Comparison of ENCODE assay signal across 5 cellular contexts in the genomic region with DNA sequence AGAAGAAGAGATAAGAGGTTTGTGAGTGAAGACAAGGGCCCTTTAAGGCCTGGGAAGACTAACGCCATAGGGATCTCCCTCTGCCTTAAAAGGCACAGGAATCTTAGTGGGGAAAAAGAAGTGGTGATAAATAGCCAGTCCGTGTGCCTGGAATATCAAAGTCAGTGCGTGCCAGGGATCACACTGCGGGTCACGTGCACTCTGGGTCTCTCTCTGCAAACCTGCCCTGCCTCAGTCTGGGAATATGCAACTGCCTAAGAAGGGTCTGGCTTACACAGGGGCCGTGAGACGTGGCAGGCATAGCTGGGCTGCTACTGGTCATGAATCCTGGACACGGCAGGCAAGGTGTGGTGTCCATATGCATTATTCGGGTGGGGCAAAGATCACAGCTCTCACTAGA.
DNase-seq lines count a peak whose midpoint lies in the region; ATAC-seq and TF ChIP-seq lines count a peak whose summit lies in the region.
"Not testable (repeated sequence)": the region's sequence is repeated elsewhere in the genome, so short reads cannot be mapped to it uniquely, and the experiment has no call there.

No MANE protein-coding gene starts in this region.

- H3K27ac ChIP-seq in heart left ventricle; right cardiac atrium (ENCODE audit: low read length): not testable (repeated sequence)

- TF ChIP-seq CTCF in heart left ventricle (IDR thresholded peaks at IDR 0.05); mucosa of descending colon (IDR thresholded peaks at IDR 0.05): not testable (repeated sequence)

- WGBS in heart left ventricle, 4 donors, result no CpG with 5 or more reads among the region's 9 CpGs
- WGBS in right cardiac atrium, result no CpG with 5 or more reads among the region's 9 CpGs

- H3K9me3 ChIP-seq in heart left ventricle; right cardiac atrium (ENCODE audit: control insufficient read depth, low read length); mucosa of descending colon: not testable (repeated sequence)

- not testable (repeated sequence) for TF ChIP-seq POLR2A in heart left ventricle (IDR thresholded peaks at IDR 0.05)

- not testable (repeated sequence) for H3K4me3 ChIP-seq in heart left ventricle; right cardiac atrium (ENCODE audit: low read length); mucosa of descending colon

- not testable (repeated sequence) for H3K36me3 ChIP-seq in heart left ventricle; mucosa of descending colon (ENCODE audit: low read depth)

- ATAC-seq in Right ventricle myocardium inferior (peak; percentile 74), heart left ventricle (peak; percentile 82 to 92 (median 84)), left cardiac atrium (peak; percentile 58 to 72), right cardiac atrium (peak; percentile 34 to 63), mucosa of descending colon (peak; percentile 47)

- not testable (repeated sequence) for H3K4me1 ChIP-seq in heart left ventricle; right cardiac atrium (ENCODE audit: control insufficient read depth, insufficient read depth, low read length); mucosa of descending colon (ENCODE audit: low read depth)

- intact Hi-C loops in Right ventricle myocardium inferior (cut with DNase I); heart left ventricle (cut with DNase I); left cardiac atrium (cut with DNase I); right cardiac atrium (cut with DNase I); mucosa of descending colon (cut with DNase I, micrococcal nuclease): not testable (repeated sequence)

- not testable (repeated sequence) for H3K27me3 ChIP-seq in heart left ventricle; right cardiac atrium (ENCODE audit: control insufficient read depth, insufficient read depth)

- DNase-seq in Right ventricle myocardium inferior (ENCODE audit: missing footprints); heart left ventricle; left cardiac atrium; right cardiac atrium; mucosa of descending colon: not testable (repeated sequence)
